In genomic region chr6:119484598-119484997, GRCh38 we compare ENCODE assay signal across 14 cellular contexts.
DNase-seq lines count a peak whose midpoint lies in the region; ATAC-seq and TF ChIP-seq lines count a peak whose summit lies in the region.
"Had no signal": no experiment of that assay in that cellular context is flagged by ENCODE, and none has a peak within 500 bp of the region (broad histone marks: within the 10 kb centered on the region; RNA-seq: fewer than 3 reads in every experiment).

No MANE protein-coding gene starts in this region.

- no peak for ATAC-seq in activated CD8-positive, alpha-beta T cell treated with anti-CD3 and anti-CD28 coated beads, Interleukin-2, amount 10 ng/mL, durations not matched to agents 7 days and 5 days
- ATAC-seq: T-helper 17 cell had no signal

- peak overlapping the region; percentile 58 for H3K27ac Mint-ChIP-seq in mesothelial cell of epicardium
- H3K27ac Mint-ChIP-seq in activated T-helper 1 cell treated with anti-CD3 and anti-CD28 coated beads, Interleukin-12 subunit alpha, Interleukin-12 subunit beta, Interleukin-2, Interleukin-4 antibody, amounts not matched to agents 30 ng/mL and 10 ng/mL and 1 ng/mL, durations not matched to agents 14 hours and 24 hours and 36 hours, result no peak overlapping the region
- no peak overlapping the region for H3K27ac Mint-ChIP-seq in activated CD8-positive, alpha-beta T cell treated with anti-CD3 and anti-CD28 coated beads, Interleukin-2, amount 10 ng/mL, durations not matched to agents 7 days and 5 days
- H3K27ac Mint-ChIP-seq: T-helper 17 cell had no signal

- no peak overlapping the region for H3K27ac ChIP-seq in coronary artery

- DNase-seq in AG09319 (ENCODE audit: extremely low read depth, low read depth) (peak; percentile 45), LHCN-M2 (ENCODE audit: low read depth) (peak; percentile 96), dedifferentiated amniotic fluid mesenchymal stem cell (ENCODE audit: extremely low spot score) (peak; percentile 95), mesothelial cell of epicardium (ENCODE audit: low spot score in 2 of 2, unreplicated experiment in 2 of 2) (peak in 1 of 2 experiments; percentile 50), coronary artery (ENCODE audit: low spot score) (no peak)
- DNase-seq in activated T-helper 1 cell treated with anti-CD3 and anti-CD28 coated beads, Interleukin-12 subunit alpha, Interleukin-12 subunit beta, Interleukin-2, Interleukin-4 antibody, amounts not matched to agents 30 ng/mL and 10 ng/mL and 1 ng/mL, durations not matched to agents 14 hours and 24 hours and 36 hours (ENCODE audit: low spot score), result no peak
- DNase-seq in activated CD8-positive, alpha-beta T cell treated with anti-CD3 and anti-CD28 coated beads, Interleukin-2, amount 10 ng/mL, durations not matched to agents 7 days and 5 days, result no peak
- DNase-seq in stimulated activated CD4-positive, alpha-beta T cell treated with anti-CD3 and anti-CD28 coated beads, Interleukin-12 subunit alpha, Interleukin-12 subunit beta, amount 100 ng/mL, for 4 hours, result no peak
- DNase-seq: aorta, foreskin melanocyte, midbrain, NCI-H748 treated with DMSO at 0.1 percent for 48 hours, T-helper 17 cell had no signal

- peaks cover 46% of the 10 kb centered on the region for H3K4me1 Mint-ChIP-seq in mesothelial cell of epicardium
- peaks cover 6% of the 10 kb centered on the region for H3K4me1 Mint-ChIP-seq in activated T-helper 1 cell treated with anti-CD3 and anti-CD28 coated beads, Interleukin-12 subunit alpha, Interleukin-12 subunit beta, Interleukin-2, Interleukin-4 antibody, amounts not matched to agents 30 ng/mL and 10 ng/mL and 1 ng/mL, durations not matched to agents 14 hours and 24 hours and 36 hours (ENCODE audit: low read depth)
- H3K4me1 Mint-ChIP-seq in activated CD8-positive, alpha-beta T cell treated with anti-CD3 and anti-CD28 coated beads, Interleukin-2, amount 10 ng/mL, durations not matched to agents 7 days and 5 days (ENCODE audit: low read depth), result peaks cover 7% of the 10 kb centered on the region

- no peak overlapping the region for H3K4me3 Mint-ChIP-seq in mesothelial cell of epicardium
- no peak overlapping the region for H3K4me3 Mint-ChIP-seq in activated T-helper 1 cell treated with anti-CD3 and anti-CD28 coated beads, Interleukin-12 subunit alpha, Interleukin-12 subunit beta, Interleukin-2, Interleukin-4 antibody, amounts not matched to agents 30 ng/mL and 10 ng/mL and 1 ng/mL, durations not matched to agents 14 hours and 24 hours and 36 hours
- H3K4me3 Mint-ChIP-seq in activated CD8-positive, alpha-beta T cell treated with anti-CD3 and anti-CD28 coated beads, Interleukin-2, amount 10 ng/mL, durations not matched to agents 7 days and 5 days, result no peak overlapping the region
- H3K4me3 Mint-ChIP-seq: CD14-positive monocyte, T-helper 17 cell had no signal

- TF ChIP-seq CTCF in AG09319 (IDR thresholded peaks at IDR 0.05; ENCODE audit: low read depth, low read length) (no peak), mesothelial cell of epicardium (IDR thresholded peaks at IDR 0.05; ENCODE audit: unreplicated experiment) (no peak), coronary artery (IDR thresholded peaks at IDR 0.05) (no peak)

- CTCF ChIA-PET in activated CD8-positive, alpha-beta T cell treated with anti-CD3 and anti-CD28 coated beads, Interleukin-2, amount 10 ng/mL, durations not matched to agents 7 days and 5 days (lab: Charles Lee), result no interaction called here

- intact Hi-C loops in activated T-helper 1 cell treated with anti-CD3 and anti-CD28 coated beads, Interleukin-12 subunit alpha, Interleukin-12 subunit beta, Interleukin-2, Interleukin-4 antibody, amounts not matched to agents 30 ng/mL and 10 ng/mL and 1 ng/mL, durations not matched to agents 14 hours and 24 hours and 36 hours (cut with micrococcal nuclease), result no loop called here

- H3K4me3 ChIP-seq in coronary artery, result no peak overlapping the region

- H3K9me3 Mint-ChIP-seq in mesothelial cell of epicardium, result peaks cover 13% of the 10 kb centered on the region
- peaks cover 9% of the 10 kb centered on the region for H3K9me3 Mint-ChIP-seq in activated T-helper 1 cell treated with anti-CD3 and anti-CD28 coated beads, Interleukin-12 subunit alpha, Interleukin-12 subunit beta, Interleukin-2, Interleukin-4 antibody, amounts not matched to agents 30 ng/mL and 10 ng/mL and 1 ng/mL, durations not matched to agents 14 hours and 24 hours and 36 hours
- no peaks in the 10 kb centered on the region for H3K9me3 Mint-ChIP-seq in activated CD8-positive, alpha-beta T cell treated with anti-CD3 and anti-CD28 coated beads, Interleukin-2, amount 10 ng/mL, durations not matched to agents 7 days and 5 days (ENCODE audit: insufficient read depth)

- no peaks in the 10 kb centered on the region for H3K27me3 Mint-ChIP-seq in mesothelial cell of epicardium (ENCODE audit: low read depth)
- H3K27me3 Mint-ChIP-seq in activated T-helper 1 cell treated with anti-CD3 and anti-CD28 coated beads, Interleukin-12 subunit alpha, Interleukin-12 subunit beta, Interleukin-2, Interleukin-4 antibody, amounts not matched to agents 30 ng/mL and 10 ng/mL and 1 ng/mL, durations not matched to agents 14 hours and 24 hours and 36 hours (ENCODE audit: insufficient read depth), result peaks cover 14% of the 10 kb centered on the region
- H3K27me3 Mint-ChIP-seq in activated CD8-positive, alpha-beta T cell treated with anti-CD3 and anti-CD28 coated beads, Interleukin-2, amount 10 ng/mL, durations not matched to agents 7 days and 5 days (ENCODE audit: low read depth), result no peaks in the 10 kb centered on the region
- H3K27me3 Mint-ChIP-seq: T-helper 17 cell had no signal

- no peaks in the 10 kb centered on the region for H3K36me3 Mint-ChIP-seq in mesothelial cell of epicardium
- H3K36me3 Mint-ChIP-seq in activated T-helper 1 cell treated with anti-CD3 and anti-CD28 coated beads, Interleukin-12 subunit alpha, Interleukin-12 subunit beta, Interleukin-2, Interleukin-4 antibody, amounts not matched to agents 30 ng/mL and 10 ng/mL and 1 ng/mL, durations not matched to agents 14 hours and 24 hours and 36 hours (ENCODE audit: low read depth), result peaks cover 2% of the 10 kb centered on the region
- H3K36me3 Mint-ChIP-seq in activated CD8-positive, alpha-beta T cell treated with anti-CD3 and anti-CD28 coated beads, Interleukin-2, amount 10 ng/mL, durations not matched to agents 7 days and 5 days (ENCODE audit: low read depth), result peaks cover 13% of the 10 kb centered on the region
- H3K36me3 Mint-ChIP-seq: CD14-positive monocyte had no signal

- POLR2A ChIA-PET in activated CD8-positive, alpha-beta T cell treated with anti-CD3 and anti-CD28 coated beads, Interleukin-2, amount 10 ng/mL, durations not matched to agents 7 days and 5 days (lab: Charles Lee), result no interaction called here

Comparison
In these comparisons a context has a peak if more than half of its experiments do, and no peak if none do; other contexts are left out.
1. DNase-seq: peak in AG09319 (single experiment), LHCN-M2 (single experiment) and dedifferentiated amniotic fluid mesenchymal stem cell (single experiment); none in activated T-helper 1 cell treated with anti-CD3 and anti-CD28 coated beads, Interleukin-12 subunit alpha, Interleukin-12 subunit beta, Interleukin-2, Interleukin-4 antibody, amounts not matched to agents 30 ng/mL and 10 ng/mL and 1 ng/mL, durations not matched to agents 14 hours and 24 hours and 36 hours (single experiment), coronary artery (single experiment), activated CD8-positive, alpha-beta T cell treated with anti-CD3 and anti-CD28 coated beads, Interleukin-2, amount 10 ng/mL, durations not matched to agents 7 days and 5 days (single experiment) and stimulated activated CD4-positive, alpha-beta T cell treated with anti-CD3 and anti-CD28 coated beads, Interleukin-12 subunit alpha, Interleukin-12 subunit beta, amount 100 ng/mL, for 4 hours (single experiment).